In the genomic region with DNA sequence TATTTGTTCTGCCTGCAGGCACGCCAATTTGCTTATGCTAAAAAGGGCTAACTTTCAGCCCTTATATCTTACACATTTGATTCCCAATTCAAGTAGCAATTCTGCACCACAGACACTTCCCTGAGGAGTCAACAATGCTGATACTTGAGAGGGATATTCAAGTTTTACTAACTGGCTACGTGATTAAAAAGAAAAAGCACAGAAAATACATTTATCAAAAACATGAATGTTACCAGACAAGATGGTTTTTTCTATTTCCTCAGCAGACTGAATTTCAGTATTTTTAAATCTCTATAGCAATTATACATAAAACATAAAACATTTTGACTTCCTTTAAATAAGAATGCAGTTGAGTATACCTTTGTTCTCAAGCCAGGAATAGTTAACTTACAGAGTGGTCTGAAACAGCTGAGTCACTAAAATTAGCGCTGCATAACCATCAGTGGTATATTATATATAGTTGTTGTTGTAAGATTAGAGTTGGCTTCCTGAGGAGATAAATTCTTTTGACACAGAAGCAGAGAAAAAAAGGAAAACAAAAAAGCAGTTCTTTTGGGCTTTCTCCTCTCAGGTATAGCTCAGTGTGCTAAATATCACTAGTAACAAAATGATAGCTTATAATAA, we compare ENCODE assay signal across 1 cellular context.
A peak's percentile ranks its signal among the peaks of the same experiment; 100 is the strongest.
TF ChIP-seq lines count a peak whose summit lies in the region.

No MANE protein-coding gene starts in this region.

TF ChIP-seq in IMR-90, 13 proteins besides CTCF, POLR2A, EP300 and RAD21:
- no peak for TF ChIP-seq RCOR1 (IDR thresholded peaks at IDR 0.05; ENCODE audit: insufficient replicate concordance, low read length)
- TF ChIP-seq MAFK (IDR thresholded peaks at IDR 0.05; ENCODE audit: low read depth, low read length), result peak; percentile 1; the same call in 1 of the 2 replicates
- TF ChIP-seq MXI1 (IDR thresholded peaks at IDR 0.05; ENCODE audit: borderline replicate concordance, low read depth, low read length), result no peak
- TF ChIP-seq FOS (IDR thresholded peaks at IDR 0.05; ENCODE audit: low read depth, low read length), result no peak
- TF ChIP-seq, protein P1, sequence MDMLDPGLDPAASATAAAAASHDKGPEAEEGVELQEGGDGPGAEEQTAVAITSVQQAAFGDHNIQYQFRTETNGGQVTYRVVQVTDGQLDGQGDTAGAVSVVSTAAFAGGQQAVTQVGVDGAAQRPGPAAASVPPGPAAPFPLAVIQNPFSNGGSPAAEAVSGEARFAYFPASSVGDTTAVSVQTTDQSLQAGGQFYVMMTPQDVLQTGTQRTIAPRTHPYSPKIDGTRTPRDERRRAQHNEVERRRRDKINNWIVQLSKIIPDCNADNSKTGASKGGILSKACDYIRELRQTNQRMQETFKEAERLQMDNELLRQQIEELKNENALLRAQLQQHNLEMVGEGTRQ (IDR thresholded peaks at IDR 0.05; ENCODE audit: low read depth, low read length), result no peak
- TF ChIP-seq NFE2L2 (IDR thresholded peaks at IDR 0.05; ENCODE audit: low read depth, low read length), result peak; percentile 66
- TF ChIP-seq CEBPB (IDR thresholded peaks at IDR 0.05; ENCODE audit: low read depth, low read length), result no peak
- TF ChIP-seq, protein P2, sequence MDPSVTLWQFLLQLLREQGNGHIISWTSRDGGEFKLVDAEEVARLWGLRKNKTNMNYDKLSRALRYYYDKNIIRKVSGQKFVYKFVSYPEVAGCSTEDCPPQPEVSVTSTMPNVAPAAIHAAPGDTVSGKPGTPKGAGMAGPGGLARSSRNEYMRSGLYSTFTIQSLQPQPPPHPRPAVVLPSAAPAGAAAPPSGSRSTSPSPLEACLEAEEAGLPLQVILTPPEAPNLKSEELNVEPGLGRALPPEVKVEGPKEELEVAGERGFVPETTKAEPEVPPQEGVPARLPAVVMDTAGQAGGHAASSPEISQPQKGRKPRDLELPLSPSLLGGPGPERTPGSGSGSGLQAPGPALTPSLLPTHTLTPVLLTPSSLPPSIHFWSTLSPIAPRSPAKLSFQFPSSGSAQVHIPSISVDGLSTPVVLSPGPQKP (IDR thresholded peaks at IDR 0.05; ENCODE audit: borderline replicate concordance, low read depth, low read length), result no peak
